ENCODE assay signal across 22 cellular contexts in the genomic region with DNA sequence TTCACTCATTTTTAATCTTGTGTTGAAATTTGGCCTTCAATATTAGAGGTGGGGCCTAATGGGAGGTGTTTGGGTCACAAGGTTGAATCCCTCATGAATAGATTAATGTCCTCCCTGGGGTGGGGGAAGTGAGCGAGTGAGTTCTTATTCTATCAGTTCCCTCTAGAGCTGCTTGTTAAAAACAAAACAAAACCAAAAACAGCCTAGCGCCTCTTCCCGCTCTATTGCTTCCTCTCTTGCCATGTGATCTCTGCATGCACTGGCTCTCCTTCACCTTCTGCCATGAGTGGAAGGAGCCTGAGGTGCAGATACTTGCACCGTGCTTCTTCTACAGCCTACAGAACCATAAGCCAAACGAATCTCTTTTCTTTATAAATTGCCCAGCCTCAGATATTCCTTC.
"Had no signal": no experiment of that assay in that cellular context is flagged by ENCODE, and none has a peak within 500 bp of the region (broad histone marks: within the 10 kb centered on the region; RNA-seq: fewer than 3 reads in every experiment).

No MANE protein-coding gene starts in this region.

- H3K27me3 Mint-ChIP-seq: activated CD4-positive, alpha-beta memory T cell treated with anti-CD3 and anti-CD28 coated beads for 36 hours; activated CD4-positive, alpha-beta T cell treated with anti-CD3 and anti-CD28 coated beads, Interleukin-2, amount 10 ng/mL, durations not matched to agents 7 days and 5 days; T-helper 17 cell had no signal

- H3K4me3 Mint-ChIP-seq: activated CD4-positive, alpha-beta memory T cell treated with anti-CD3 and anti-CD28 coated beads for 36 hours; activated CD4-positive, alpha-beta T cell treated with anti-CD3 and anti-CD28 coated beads, Interleukin-2, amount 10 ng/mL, durations not matched to agents 7 days and 5 days; activated naive CD8-positive, alpha-beta T cell treated with anti-CD3 and anti-CD28 coated beads, Interleukin-2, amount 50 U/mL, for 24 hours; activated T-cell treated with anti-CD3 and anti-CD28 coated beads, Interleukin-2, amount 50 U/mL, for 4 hours; central memory CD8-positive, alpha-beta T cell; T-helper 17 cell had no signal

- DNase-seq: activated CD4-positive, alpha-beta memory T cell treated with anti-CD3 and anti-CD28 coated beads for 36 hours; activated CD4-positive, alpha-beta T cell treated with anti-CD3 and anti-CD28 coated beads, Interleukin-2, amount 10 ng/mL, durations not matched to agents 7 days and 5 days; activated CD4-positive, CD25-positive, alpha-beta regulatory T cell; activated CD8-positive, alpha-beta memory T cell treated with anti-CD3 and anti-CD28 coated beads for 24 hours; activated effector memory CD4-positive, alpha-beta T cell treated with anti-CD3 and anti-CD28 coated beads, Interleukin-2, amount 50 U/mL, for 16 hours; activated naive CD4-positive, alpha-beta T cell treated with Interleukin-2 at 50 U/mL for 16 hours; activated naive CD8-positive, alpha-beta T cell treated with anti-CD3 and anti-CD28 coated beads, Interleukin-2, amount 50 U/mL, for 24 hours; activated T-cell treated with anti-CD3 and anti-CD28 coated beads, Interleukin-2, amount 50 U/mL, for 4 hours; amniotic stem cell; body of pancreas; NCI-H1105 treated with DMSO at 0.1 percent for 48 hours; NCI-H1436 treated with DMSO at 0.1 percent for 48 hours; NCI-H187; NCI-H2081; NCI-H446; NCI-H524; PC-3; SHP77 treated with DMSO at 0.1 percent for 48 hours; T-helper 17 cell; T-helper 9 cell had no signal

- H3K4me1 Mint-ChIP-seq: activated CD4-positive, alpha-beta T cell treated with anti-CD3 and anti-CD28 coated beads, Interleukin-2, amount 10 ng/mL, durations not matched to agents 7 days and 5 days; activated naive CD8-positive, alpha-beta T cell treated with anti-CD3 and anti-CD28 coated beads, Interleukin-2, amount 50 U/mL, for 24 hours; central memory CD8-positive, alpha-beta T cell; T-helper 17 cell had no signal

- H3K36me3 Mint-ChIP-seq: activated CD4-positive, alpha-beta memory T cell treated with anti-CD3 and anti-CD28 coated beads for 36 hours had no signal

- H3K27ac Mint-ChIP-seq: activated CD4-positive, alpha-beta memory T cell treated with anti-CD3 and anti-CD28 coated beads for 36 hours; activated CD4-positive, alpha-beta T cell treated with anti-CD3 and anti-CD28 coated beads, Interleukin-2, amount 10 ng/mL, durations not matched to agents 7 days and 5 days; activated naive CD8-positive, alpha-beta T cell treated with anti-CD3 and anti-CD28 coated beads, Interleukin-2, amount 50 U/mL, for 24 hours; T-helper 17 cell had no signal

- ATAC-seq: activated naive CD4-positive, alpha-beta T cell treated with anti-CD3 and anti-CD28 coated beads, Interleukin-2, amount 50 U/mL, for 72 hours; activated naive CD8-positive, alpha-beta T cell treated with anti-CD3 and anti-CD28 coated beads, Interleukin-2, amount 50 U/mL, for 24 hours; activated T-cell treated with anti-CD3 and anti-CD28 coated beads, Interleukin-2, amount 50 U/mL, for 4 hours; body of pancreas; PC-3; T-helper 17 cell had no signal
